ENCODE assay signal across 2 cellular contexts in the genomic region with DNA sequence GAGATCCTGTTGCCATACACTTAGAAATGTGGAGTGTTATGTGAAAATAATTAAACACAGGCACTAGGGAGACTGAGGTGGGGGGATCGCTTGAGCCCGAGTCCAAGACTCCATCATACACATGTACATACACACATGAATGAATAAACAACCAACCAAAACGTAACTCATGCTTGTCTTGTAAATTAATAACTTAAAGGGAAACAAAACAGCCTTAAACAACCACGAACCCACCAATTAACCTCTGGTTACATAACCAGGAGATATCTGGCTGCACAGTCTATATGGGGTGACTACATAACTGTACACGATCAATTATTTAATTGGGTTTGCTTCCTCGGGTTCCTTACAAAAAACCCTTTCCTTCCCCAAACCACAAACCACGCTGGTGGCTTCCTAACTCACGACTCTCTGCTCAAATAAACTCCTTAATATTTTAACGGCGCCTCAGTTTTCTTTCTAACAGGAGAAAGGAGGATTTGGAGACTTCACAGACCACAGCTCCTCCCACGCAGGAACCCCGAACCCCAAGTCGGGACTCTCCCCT.
TF ChIP-seq lines count a peak whose summit lies in the region.

No MANE protein-coding gene starts in this region.

TF ChIP-seq in K562, 482 proteins besides CTCF, POLR2A, EP300 and RAD21:
- TF ChIP-seq SMARCA4 (IDR thresholded peaks at IDR 0.05) (0 out of 2 replicates have a peak, but pooled peaks have one; percentile 3), CBFB (CRISPR knock-in tag; IDR thresholded peaks at IDR 0.05) (peak; percentile 71; the same call in 1 of the 2 replicates), ZFP30 (CRISPR knock-in tag; IDR thresholded peaks at IDR 0.05; ENCODE audit: borderline replicate concordance) (no peak), ZBTB17 (CRISPR knock-in tag; IDR thresholded peaks at IDR 0.05) (no peak), SPI1 (IDR thresholded peaks at IDR 0.05; ENCODE audit: borderline replicate concordance, low read depth, low read length) (no peak), EGR1 (conservative IDR thresholded peaks at IDR 0.05) (peak; percentile 64), SIN3A (IDR thresholded peaks at IDR 0.05; ENCODE audit: borderline replicate concordance in 2 of 2, control insufficient read depth in 1 of 2, low read depth in 2 of 2, low read length in 2 of 2) (no peak), CBX3 (IDR thresholded peaks at IDR 0.05; ENCODE audit: borderline replicate concordance in 1 of 2, low read length in 2 of 2) (no peak), FOXJ2 (tag; IDR thresholded peaks at IDR 0.05) (no peak), EZH2 (IDR thresholded peaks at IDR 0.05; ENCODE audit: borderline replicate concordance, low read depth, low read length) (no peak), RFX7 (CRISPR knock-in tag; IDR thresholded peaks at IDR 0.05) (no peak)
- TF ChIP-seq, protein P1, sequence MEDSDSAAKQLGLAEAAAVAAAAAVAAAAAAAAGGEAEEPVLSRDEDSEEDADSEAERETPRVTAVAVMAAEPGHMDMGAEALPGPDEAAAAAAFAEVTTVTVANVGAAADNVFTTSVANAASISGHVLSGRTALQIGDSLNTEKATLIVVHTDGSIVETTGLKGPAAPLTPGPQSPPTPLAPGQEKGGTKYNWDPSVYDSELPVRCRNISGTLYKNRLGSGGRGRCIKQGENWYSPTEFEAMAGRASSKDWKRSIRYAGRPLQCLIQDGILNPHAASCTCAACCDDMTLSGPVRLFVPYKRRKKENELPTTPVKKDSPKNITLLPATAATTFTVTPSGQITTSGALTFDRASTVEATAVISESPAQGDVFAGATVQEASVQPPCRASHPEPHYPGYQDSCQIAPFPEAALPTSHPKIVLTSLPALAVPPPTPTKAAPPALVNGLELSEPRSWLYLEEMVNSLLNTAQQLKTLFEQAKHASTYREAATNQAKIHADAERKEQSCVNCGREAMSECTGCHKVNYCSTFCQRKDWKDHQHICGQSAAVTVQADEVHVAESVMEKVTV (CRISPR knock-in tag; IDR thresholded peaks at IDR 0.05), result no peak
- TF ChIP-seq, protein P2, sequence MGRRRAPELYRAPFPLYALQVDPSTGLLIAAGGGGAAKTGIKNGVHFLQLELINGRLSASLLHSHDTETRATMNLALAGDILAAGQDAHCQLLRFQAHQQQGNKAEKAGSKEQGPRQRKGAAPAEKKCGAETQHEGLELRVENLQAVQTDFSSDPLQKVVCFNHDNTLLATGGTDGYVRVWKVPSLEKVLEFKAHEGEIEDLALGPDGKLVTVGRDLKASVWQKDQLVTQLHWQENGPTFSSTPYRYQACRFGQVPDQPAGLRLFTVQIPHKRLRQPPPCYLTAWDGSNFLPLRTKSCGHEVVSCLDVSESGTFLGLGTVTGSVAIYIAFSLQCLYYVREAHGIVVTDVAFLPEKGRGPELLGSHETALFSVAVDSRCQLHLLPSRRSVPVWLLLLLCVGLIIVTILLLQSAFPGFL (CRISPR knock-in tag; IDR thresholded peaks at IDR 0.05), result 0 out of 2 replicates have a peak, but pooled peaks have one; percentile 26

TF ChIP-seq in liver, 16 proteins besides CTCF, POLR2A, EP300 and RAD21:
- TF ChIP-seq JUND (IDR thresholded peaks at IDR 0.05) (no peak), EGR1 (IDR thresholded peaks at IDR 0.05; ENCODE audit: low read depth in 2 of 2) (no peak), FOXA1 (IDR thresholded peaks at IDR 0.05) (no peak), GABPA (IDR thresholded peaks at IDR 0.05 in 1 of 2, conservative IDR thresholded peaks at IDR 0.05 in 1 of 2) (no peak), HNF4G (IDR thresholded peaks at IDR 0.05) (no peak), HNF4A (conservative IDR thresholded peaks at IDR 0.05) (no peak), RXRA (IDR thresholded peaks at IDR 0.05) (no peak)
- TF ChIP-seq, protein P3, sequence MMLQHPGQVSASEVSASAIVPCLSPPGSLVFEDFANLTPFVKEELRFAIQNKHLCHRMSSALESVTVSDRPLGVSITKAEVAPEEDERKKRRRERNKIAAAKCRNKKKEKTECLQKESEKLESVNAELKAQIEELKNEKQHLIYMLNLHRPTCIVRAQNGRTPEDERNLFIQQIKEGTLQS (IDR thresholded peaks at IDR 0.05), result no peak
- TF ChIP-seq, protein P4, sequence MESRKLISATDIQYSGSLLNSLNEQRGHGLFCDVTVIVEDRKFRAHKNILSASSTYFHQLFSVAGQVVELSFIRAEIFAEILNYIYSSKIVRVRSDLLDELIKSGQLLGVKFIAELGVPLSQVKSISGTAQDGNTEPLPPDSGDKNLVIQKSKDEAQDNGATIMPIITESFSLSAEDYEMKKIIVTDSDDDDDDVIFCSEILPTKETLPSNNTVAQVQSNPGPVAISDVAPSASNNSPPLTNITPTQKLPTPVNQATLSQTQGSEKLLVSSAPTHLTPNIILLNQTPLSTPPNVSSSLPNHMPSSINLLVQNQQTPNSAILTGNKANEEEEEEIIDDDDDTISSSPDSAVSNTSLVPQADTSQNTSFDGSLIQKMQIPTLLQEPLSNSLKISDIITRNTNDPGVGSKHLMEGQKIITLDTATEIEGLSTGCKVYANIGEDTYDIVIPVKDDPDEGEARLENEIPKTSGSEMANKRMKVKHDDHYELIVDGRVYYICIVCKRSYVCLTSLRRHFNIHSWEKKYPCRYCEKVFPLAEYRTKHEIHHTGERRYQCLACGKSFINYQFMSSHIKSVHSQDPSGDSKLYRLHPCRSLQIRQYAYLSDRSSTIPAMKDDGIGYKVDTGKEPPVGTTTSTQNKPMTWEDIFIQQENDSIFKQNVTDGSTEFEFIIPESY (IDR thresholded peaks at IDR 0.05), result no peak
- TF ChIP-seq, protein P5, sequence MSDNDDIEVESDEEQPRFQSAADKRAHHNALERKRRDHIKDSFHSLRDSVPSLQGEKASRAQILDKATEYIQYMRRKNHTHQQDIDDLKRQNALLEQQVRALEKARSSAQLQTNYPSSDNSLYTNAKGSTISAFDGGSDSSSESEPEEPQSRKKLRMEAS (IDR thresholded peaks at IDR 0.05), result no peak
TF ChIP-seq in liver: peak in this region for 0.
